ENCODE assay signal across 1 cellular context in genomic region chr18:9094307-9095226, GRCh38.
TF ChIP-seq lines count a peak whose summit lies in the region.

No MANE protein-coding gene starts in this region.

TF ChIP-seq in K562, 482 proteins besides CTCF, POLR2A, EP300 and RAD21 (continues in another document):
- no peak for TF ChIP-seq ZNF449 (CRISPR knock-in tag; IDR thresholded peaks at IDR 0.05)
- TF ChIP-seq STAT5B (CRISPR knock-in tag; IDR thresholded peaks at IDR 0.05), result no peak
- TF ChIP-seq KAT8 (IDR thresholded peaks at IDR 0.05; ENCODE audit: low read depth), result no peak
- no peak for TF ChIP-seq EP400 (IDR thresholded peaks at IDR 0.05)
- no peak for TF ChIP-seq CHD1 (IDR thresholded peaks at IDR 0.05; ENCODE audit: low read length)
- TF ChIP-seq HDAC8 (tag; IDR thresholded peaks at IDR 0.05), result no peak
- TF ChIP-seq KLF1 (tag; IDR thresholded peaks at IDR 0.05), result no peak
- no peak for TF ChIP-seq ZNF232 (CRISPR knock-in tag; IDR thresholded peaks at IDR 0.05)
- no peak for TF ChIP-seq PRMT5 (CRISPR knock-in tag; IDR thresholded peaks at IDR 0.05)
- TF ChIP-seq ZNF764 (CRISPR knock-in tag; IDR thresholded peaks at IDR 0.05; ENCODE audit: low read depth), result no peak
- TF ChIP-seq BRD9 (IDR thresholded peaks at IDR 0.05; ENCODE audit: low read depth, partially characterized antibody), result no peak
- peak; percentile 49; the same call in 1 of the 2 replicates for TF ChIP-seq CBFA2T3 (IDR thresholded peaks at IDR 0.05)
- TF ChIP-seq PTRF (tag; IDR thresholded peaks at IDR 0.05), result 0 out of 2 replicates have a peak, but pooled peaks have one; percentile 43
- no peak for TF ChIP-seq ZNF143 (CRISPR knock-in tag; IDR thresholded peaks at IDR 0.05)
- TF ChIP-seq ZZZ3 (IDR thresholded peaks at IDR 0.05), result no peak
- TF ChIP-seq ZNF766 (CRISPR knock-in tag; conservative IDR thresholded peaks at IDR 0.05), result no peak
- no peak for TF ChIP-seq CREB5 (CRISPR knock-in tag; IDR thresholded peaks at IDR 0.05)
- TF ChIP-seq BRCA1 (IDR thresholded peaks at IDR 0.05), result no peak
- no peak for TF ChIP-seq BRCA1 (CRISPR knock-in tag; IDR thresholded peaks at IDR 0.05)
- peak; percentile 29; the same call in 1 of the 2 replicates for TF ChIP-seq SMARCA4 (IDR thresholded peaks at IDR 0.05)
- TF ChIP-seq MYC (IDR thresholded peaks at IDR 0.05; ENCODE audit: low read depth, low read length), result no peak
- no peak for TF ChIP-seq MYC (CRISPR knock-in tag; IDR thresholded peaks at IDR 0.05; ENCODE audit: borderline replicate concordance, low read depth)
- TF ChIP-seq ZNF282 (CRISPR knock-in tag; IDR thresholded peaks at IDR 0.05), result no peak
- no peak for TF ChIP-seq RB1 (IDR thresholded peaks at IDR 0.05; ENCODE audit: low read depth)
- TF ChIP-seq PML (IDR thresholded peaks at IDR 0.05; ENCODE audit: low read length), result no peak
- TF ChIP-seq ZNF695 (CRISPR knock-in tag; IDR thresholded peaks at IDR 0.05), result no peak
- TF ChIP-seq ARNT (IDR thresholded peaks at IDR 0.05), result no peak
- 0 out of 2 replicates have a peak, but pooled peaks have one; percentile 10 for TF ChIP-seq DEAF1 (CRISPR knock-in tag; IDR thresholded peaks at IDR 0.05)
- TF ChIP-seq CCAR2 (IDR thresholded peaks at IDR 0.05; ENCODE audit: low read depth, low read length), result no peak
- no peak for TF ChIP-seq CBX1 (IDR thresholded peaks at IDR 0.05; ENCODE audit: low read depth)
- no peak for TF ChIP-seq ZNF212 (CRISPR knock-in tag; IDR thresholded peaks at IDR 0.05)
- peak; percentile 17; the same call in 1 of the 2 replicates for TF ChIP-seq GABPA (tag; conservative IDR thresholded peaks at IDR 0.05; ENCODE audit: low read depth)
- TF ChIP-seq IRF2 (CRISPR knock-in tag; IDR thresholded peaks at IDR 0.05), result no peak
- peak in 1 of 2 experiments; percentile 7; a peak in 1 of 4 replicates for TF ChIP-seq KDM1A (IDR thresholded peaks at IDR 0.05)
- no peak for TF ChIP-seq ZNF655 (CRISPR knock-in tag; IDR thresholded peaks at IDR 0.05)
- no peak for TF ChIP-seq PTTG1 (tag; IDR thresholded peaks at IDR 0.05; ENCODE audit: low read depth)
- TF ChIP-seq FOXO4 (CRISPR knock-in tag; IDR thresholded peaks at IDR 0.05), result no peak
- no peak for TF ChIP-seq U2AF1 (optimal IDR thresholded peaks at IDR 0.05; ENCODE audit: low read depth, low read length)
- TF ChIP-seq PURB (CRISPR knock-in tag; IDR thresholded peaks at IDR 0.05; ENCODE audit: low read depth), result no peak
- no peak for TF ChIP-seq HDAC3 (IDR thresholded peaks at IDR 0.05; ENCODE audit: borderline replicate concordance, partially characterized antibody)
- no peak for TF ChIP-seq MXD1 (CRISPR knock-in tag; IDR thresholded peaks at IDR 0.05; ENCODE audit: borderline replicate concordance, poor library complexity, severe bottlenecking)
- no peak for TF ChIP-seq RBFOX2 (IDR thresholded peaks at IDR 0.05; ENCODE audit: low read depth, low read length)
- no peak for TF ChIP-seq MXI1 (IDR thresholded peaks at IDR 0.05; ENCODE audit: low read depth, low read length)
- TF ChIP-seq AFF4 (CRISPR knock-in tag; IDR thresholded peaks at IDR 0.05), result no peak
- TF ChIP-seq ZNF507 (tag; conservative IDR thresholded peaks at IDR 0.05), result no peak
- no peak for TF ChIP-seq STAT6 (CRISPR knock-in tag; IDR thresholded peaks at IDR 0.05)
- no peak for TF ChIP-seq FOS (IDR thresholded peaks at IDR 0.05; ENCODE audit: extremely low read depth, insufficient read length)
- no peak for TF ChIP-seq ZNF398 (CRISPR knock-in tag; IDR thresholded peaks at IDR 0.05)
- no peak for TF ChIP-seq ZNF134 (CRISPR knock-in tag; conservative IDR thresholded peaks at IDR 0.05)
- no peak for TF ChIP-seq NFE2L1 (tag; IDR thresholded peaks at IDR 0.05; ENCODE audit: borderline replicate concordance, low read depth)
- TF ChIP-seq HDGF (IDR thresholded peaks at IDR 0.05), result no peak
- no peak for TF ChIP-seq NFXL1 (CRISPR knock-in tag; IDR thresholded peaks at IDR 0.05)
- 0 out of 2 replicates have a peak, but pooled peaks have one; percentile 9 for TF ChIP-seq RFX1 (IDR thresholded peaks at IDR 0.05)
- TF ChIP-seq NR2F6 (CRISPR knock-in tag; IDR thresholded peaks at IDR 0.05), result no peak
- TF ChIP-seq NRF1 (conservative IDR thresholded peaks at IDR 0.05 in 1 of 2, IDR thresholded peaks at IDR 0.05 in 1 of 2), result no peak
- TF ChIP-seq CC2D1A (IDR thresholded peaks at IDR 0.05), result no peak
- TF ChIP-seq RBM15 (IDR thresholded peaks at IDR 0.05; ENCODE audit: insufficient read depth, low read length), result no peak
- TF ChIP-seq XRCC3 (IDR thresholded peaks at IDR 0.05), result no peak
- no peak for TF ChIP-seq SRSF3 (IDR thresholded peaks at IDR 0.05; ENCODE audit: insufficient read depth, low read length)
- no peak for TF ChIP-seq TRIM24 (IDR thresholded peaks at IDR 0.05)
- TF ChIP-seq GATAD2A (IDR thresholded peaks at IDR 0.05), result no peak
- no peak for TF ChIP-seq ZNF140 (CRISPR knock-in tag; IDR thresholded peaks at IDR 0.05)
